1 cellular context compared by ENCODE assay signal in the genomic region with DNA sequence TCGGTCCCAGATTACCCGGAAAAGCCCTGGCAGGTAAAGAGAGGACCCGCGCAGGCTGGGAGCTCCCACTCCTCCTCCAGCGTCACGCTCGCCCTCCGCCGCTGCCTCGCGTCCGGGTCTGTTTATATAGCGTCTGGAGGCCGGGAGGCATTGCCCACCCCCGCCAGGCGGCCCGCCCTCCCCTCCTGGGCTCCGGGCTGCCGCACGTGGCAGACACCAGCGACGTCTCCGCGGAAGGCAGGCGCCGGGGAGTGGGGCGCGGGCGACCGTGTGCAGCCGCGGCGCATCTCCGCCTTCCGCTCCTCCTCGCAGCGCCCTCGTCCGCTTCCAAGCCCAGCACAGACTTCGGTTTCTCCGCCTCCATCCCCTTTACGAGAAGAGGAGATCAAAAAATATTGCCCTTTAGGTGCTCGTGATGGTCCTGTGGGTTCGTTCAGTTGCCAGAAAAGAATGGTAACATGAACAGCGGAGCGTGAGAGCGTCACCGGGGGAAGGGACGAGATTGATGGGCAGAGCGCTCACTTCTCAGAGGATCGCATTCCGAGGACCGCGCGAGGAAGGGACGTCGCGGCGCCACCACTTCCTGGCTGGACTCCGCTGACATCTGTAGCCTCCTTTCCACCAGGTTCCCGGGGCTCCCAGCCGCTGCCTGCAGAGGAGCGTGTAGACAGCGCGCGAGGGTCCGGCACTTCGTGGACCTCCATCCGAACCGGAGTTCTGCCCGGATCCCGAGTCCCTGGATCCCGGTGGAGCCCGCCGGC.
TF ChIP-seq lines count a peak whose summit lies in the region.

Gene GALNTL6 (plus strand): TSS at position 210 of the 761 bp plus-strand sequence.

TF ChIP-seq in GM23338, 12 proteins besides CTCF, POLR2A, EP300 and RAD21 (continued from another document):
- TF ChIP-seq, protein P1, sequence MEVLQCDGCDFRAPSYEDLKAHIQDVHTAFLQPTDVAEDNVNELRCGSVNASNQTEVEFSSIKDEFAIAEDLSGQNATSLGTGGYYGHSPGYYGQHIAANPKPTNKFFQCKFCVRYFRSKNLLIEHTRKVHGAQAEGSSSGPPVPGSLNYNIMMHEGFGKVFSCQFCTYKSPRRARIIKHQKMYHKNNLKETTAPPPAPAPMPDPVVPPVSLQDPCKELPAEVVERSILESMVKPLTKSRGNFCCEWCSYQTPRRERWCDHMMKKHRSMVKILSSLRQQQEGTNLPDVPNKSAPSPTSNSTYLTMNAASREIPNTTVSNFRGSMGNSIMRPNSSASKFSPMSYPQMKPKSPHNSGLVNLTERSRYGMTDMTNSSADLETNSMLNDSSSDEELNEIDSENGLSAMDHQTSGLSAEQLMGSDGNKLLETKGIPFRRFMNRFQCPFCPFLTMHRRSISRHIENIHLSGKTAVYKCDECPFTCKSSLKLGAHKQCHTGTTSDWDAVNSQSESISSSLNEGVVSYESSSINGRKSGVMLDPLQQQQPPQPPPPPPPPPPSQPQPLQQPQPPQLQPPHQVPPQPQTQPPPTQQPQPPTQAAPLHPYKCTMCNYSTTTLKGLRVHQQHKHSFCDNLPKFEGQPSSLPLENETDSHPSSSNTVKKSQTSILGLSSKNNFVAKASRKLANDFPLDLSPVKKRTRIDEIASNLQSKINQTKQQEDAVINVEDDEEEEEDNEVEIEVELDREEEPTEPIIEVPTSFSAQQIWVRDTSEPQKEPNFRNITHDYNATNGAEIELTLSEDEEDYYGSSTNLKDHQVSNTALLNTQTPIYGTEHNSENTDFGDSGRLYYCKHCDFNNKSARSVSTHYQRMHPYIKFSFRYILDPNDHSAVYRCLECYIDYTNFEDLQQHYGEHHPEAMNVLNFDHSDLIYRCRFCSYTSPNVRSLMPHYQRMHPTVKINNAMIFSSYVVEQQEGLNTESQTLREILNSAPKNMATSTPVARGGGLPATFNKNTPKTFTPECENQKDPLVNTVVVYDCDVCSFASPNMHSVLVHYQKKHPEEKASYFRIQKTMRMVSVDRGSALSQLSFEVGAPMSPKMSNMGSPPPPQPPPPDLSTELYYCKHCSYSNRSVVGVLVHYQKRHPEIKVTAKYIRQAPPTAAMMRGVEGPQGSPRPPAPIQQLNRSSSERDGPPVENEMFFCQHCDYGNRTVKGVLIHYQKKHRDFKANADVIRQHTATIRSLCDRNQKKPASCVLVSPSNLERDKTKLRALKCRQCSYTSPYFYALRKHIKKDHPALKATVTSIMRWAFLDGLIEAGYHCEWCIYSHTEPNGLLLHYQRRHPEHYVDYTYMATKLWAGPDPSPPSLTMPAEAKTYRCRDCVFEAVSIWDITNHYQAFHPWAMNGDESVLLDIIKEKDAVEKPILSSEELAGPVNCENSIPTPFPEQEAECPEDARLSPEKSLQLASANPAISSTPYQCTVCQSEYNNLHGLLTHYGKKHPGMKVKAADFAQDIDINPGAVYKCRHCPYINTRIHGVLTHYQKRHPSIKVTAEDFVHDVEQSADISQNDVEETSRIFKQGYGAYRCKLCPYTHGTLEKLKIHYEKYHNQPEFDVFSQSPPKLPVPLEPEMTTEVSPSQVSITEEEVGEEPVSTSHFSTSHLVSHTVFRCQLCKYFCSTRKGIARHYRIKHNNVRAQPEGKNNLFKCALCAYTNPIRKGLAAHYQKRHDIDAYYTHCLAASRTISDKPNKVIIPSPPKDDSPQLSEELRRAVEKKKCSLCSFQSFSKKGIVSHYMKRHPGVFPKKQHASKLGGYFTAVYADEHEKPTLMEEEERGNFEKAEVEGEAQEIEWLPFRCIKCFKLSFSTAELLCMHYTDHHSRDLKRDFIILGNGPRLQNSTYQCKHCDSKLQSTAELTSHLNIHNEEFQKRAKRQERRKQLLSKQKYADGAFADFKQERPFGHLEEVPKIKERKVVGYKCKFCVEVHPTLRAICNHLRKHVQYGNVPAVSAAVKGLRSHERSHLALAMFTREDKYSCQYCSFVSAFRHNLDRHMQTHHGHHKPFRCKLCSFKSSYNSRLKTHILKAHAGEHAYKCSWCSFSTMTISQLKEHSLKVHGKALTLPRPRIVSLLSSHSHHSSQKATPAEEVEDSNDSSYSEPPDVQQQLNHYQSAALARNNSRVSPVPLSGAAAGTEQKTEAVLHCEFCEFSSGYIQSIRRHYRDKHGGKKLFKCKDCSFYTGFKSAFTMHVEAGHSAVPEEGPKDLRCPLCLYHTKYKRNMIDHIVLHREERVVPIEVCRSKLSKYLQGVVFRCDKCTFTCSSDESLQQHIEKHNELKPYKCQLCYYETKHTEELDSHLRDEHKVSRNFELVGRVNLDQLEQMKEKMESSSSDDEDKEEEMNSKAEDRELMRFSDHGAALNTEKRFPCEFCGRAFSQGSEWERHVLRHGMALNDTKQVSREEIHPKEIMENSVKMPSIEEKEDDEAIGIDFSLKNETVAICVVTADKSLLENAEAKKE (CRISPR knock-in tag; IDR thresholded peaks at IDR 0.05), result no peak
- TF ChIP-seq, protein P2, sequence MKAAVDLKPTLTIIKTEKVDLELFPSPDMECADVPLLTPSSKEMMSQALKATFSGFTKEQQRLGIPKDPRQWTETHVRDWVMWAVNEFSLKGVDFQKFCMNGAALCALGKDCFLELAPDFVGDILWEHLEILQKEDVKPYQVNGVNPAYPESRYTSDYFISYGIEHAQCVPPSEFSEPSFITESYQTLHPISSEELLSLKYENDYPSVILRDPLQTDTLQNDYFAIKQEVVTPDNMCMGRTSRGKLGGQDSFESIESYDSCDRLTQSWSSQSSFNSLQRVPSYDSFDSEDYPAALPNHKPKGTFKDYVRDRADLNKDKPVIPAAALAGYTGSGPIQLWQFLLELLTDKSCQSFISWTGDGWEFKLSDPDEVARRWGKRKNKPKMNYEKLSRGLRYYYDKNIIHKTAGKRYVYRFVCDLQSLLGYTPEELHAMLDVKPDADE (IDR thresholded peaks at IDR 0.05), result no peak
- TF ChIP-seq EZH2 (IDR thresholded peaks at IDR 0.05; ENCODE audit: low read depth, unreplicated experiment) (no peak), EZH2phosphoT487 (IDR thresholded peaks at IDR 0.05; ENCODE audit: unreplicated experiment) (no peak), STAT1 (IDR thresholded peaks at IDR 0.05; ENCODE audit: unreplicated experiment) (no peak), ZNF331 (CRISPR knock-in tag; IDR thresholded peaks at IDR 0.05; ENCODE audit: low read depth) (no peak), CREB1 (CRISPR knock-in tag; IDR thresholded peaks at IDR 0.05; ENCODE audit: low read depth) (no peak), POLR2AphosphoS5 (IDR thresholded peaks at IDR 0.05; ENCODE audit: low read depth) (no peak), NANOG (IDR thresholded peaks at IDR 0.05; ENCODE audit: borderline replicate concordance) (no peak)
TF ChIP-seq in GM23338: peak in this region for 0.
